Comparison of ENCODE assay signal across 15 cellular contexts in the genomic region with DNA sequence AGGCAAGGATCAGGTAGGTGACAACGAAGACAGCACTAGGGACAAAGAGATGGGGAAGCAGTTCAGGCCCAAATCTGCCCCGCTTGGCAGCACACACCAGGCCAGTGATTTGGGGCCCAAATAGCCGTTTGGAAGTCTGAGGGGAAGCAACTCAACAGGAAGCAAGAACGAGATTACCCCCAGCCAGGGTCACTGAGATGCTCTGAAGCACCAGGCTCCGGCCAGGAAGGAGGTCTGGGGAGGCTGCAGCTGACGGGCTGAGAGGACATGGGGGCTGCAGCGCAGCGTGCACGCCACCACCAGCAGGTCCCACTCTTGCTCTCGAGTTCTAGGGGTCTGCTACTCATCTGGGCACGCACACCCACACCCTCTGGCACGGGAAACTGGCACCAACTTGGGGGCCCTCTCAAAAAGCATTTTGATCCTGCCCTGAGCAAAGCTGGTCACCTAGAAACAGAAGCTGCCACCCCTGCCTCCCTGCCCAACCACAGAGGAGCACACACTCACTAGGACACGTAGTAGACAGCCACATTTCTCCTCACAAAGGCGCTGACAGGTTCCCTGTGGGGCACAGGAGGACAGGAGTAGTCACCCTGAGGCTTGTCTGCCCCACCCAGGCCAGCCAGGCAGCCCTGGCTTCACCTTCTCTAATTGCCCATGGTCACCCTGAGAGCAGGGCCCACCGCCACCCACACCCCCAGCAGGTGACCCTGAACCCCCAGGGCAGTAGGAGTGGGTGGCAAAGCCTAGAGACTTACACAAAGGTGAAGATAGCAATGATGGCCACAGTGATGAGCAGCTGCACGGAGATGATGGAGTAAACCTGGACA. TPM values are rescaled to one million over a fixed set of nuclear protein-coding genes. Genes with fewer than 3 reads are reported as not detected.
A peak's percentile ranks its signal among the peaks of the same experiment; 100 is the strongest.
DNase-seq lines count a peak whose midpoint lies in the region; ATAC-seq, FAIRE-seq and TF ChIP-seq lines count a peak whose summit lies in the region.
"Had no signal": no experiment of that assay in that cellular context is flagged by ENCODE, and none has a peak within 500 bp of the region (broad histone marks: within the 10 kb centered on the region; RNA-seq: fewer than 3 reads in every experiment).

No MANE protein-coding gene starts in this region.

- ATAC-seq in activated naive CD4-positive, alpha-beta T cell treated with anti-CD3 and anti-CD28 coated beads, Interleukin-2, amount 50 U/mL, for 72 hours = no peak

- peaks cover 81% of the 10 kb centered on the region for H3K36me3 ChIP-seq in suprapubic skin

- no peak for TF ChIP-seq CTCF in suprapubic skin (IDR thresholded peaks at IDR 0.05)

- H3K27ac ChIP-seq in suprapubic skin = peak overlapping the region; percentile 10
- H3K27ac ChIP-seq: parathyroid adenoma had no signal

- no peak for DNase-seq in activated naive CD4-positive, alpha-beta T cell treated with anti-CD3 and anti-CD28 coated beads, Interleukin-2, amount 50 U/mL, for 72 hours (ENCODE audit: low spot score in 2 of 2)
- DNase-seq in activated naive CD4-positive, alpha-beta T cell treated with Interleukin-2 at 50 U/mL for 16 hours = no peak
- DNase-seq in erythroblast (lab: John Stamatoyannopoulos, UW) (no peak), suprapubic skin (ENCODE audit: low spot score in 2 of 2) (no peak), ureter (ENCODE audit: low spot score) (no peak), GM12891 (ENCODE audit: insufficient read length, low spot score) (no peak)
- DNase-seq: activated CD8-positive, alpha-beta memory T cell treated with anti-CD3 and anti-CD28 coated beads for 24 hours; activated gamma-delta T cell; GDM1; H7; hippocampal formation; NCI-H1436 had no signal

- peak overlapping the region; percentile 18 to 40 for H3K27ac Mint-ChIP-seq in activated naive CD4-positive, alpha-beta T cell treated with anti-CD3 and anti-CD28 coated beads, Interleukin-2, amount 50 U/mL, for 72 hours

- H3K4me3 ChIP-seq in suprapubic skin = no peak overlapping the region
- H3K4me3 ChIP-seq: skin epidermis had no signal

- FAIRE-seq in GM12891 (lab: Jason Lieb, UNC) = no peak

- WGBS in suprapubic skin = 79% methylated on average over 10 of the region's 16 CpGs

- H3K36me3 Mint-ChIP-seq in activated naive CD4-positive, alpha-beta T cell treated with anti-CD3 and anti-CD28 coated beads, Interleukin-2, amount 50 U/mL, for 72 hours = no peaks in the 10 kb centered on the region

- TF ChIP-seq POLR2A in erythroblast (IDR thresholded peaks at IDR 0.05; ENCODE audit: low read length) = peak; percentile 30
- no peak for TF ChIP-seq POLR2A in suprapubic skin (IDR thresholded peaks at IDR 0.05)
- TF ChIP-seq POLR2A in GM12891 (IDR thresholded peaks at IDR 0.05; ENCODE audit: low read depth, low read length) = no peak

- no peak for TF ChIP-seq EP300 in suprapubic skin (IDR thresholded peaks at IDR 0.05)

- no peaks in the 10 kb centered on the region for H3K27me3 ChIP-seq in suprapubic skin

- H3K4me1 ChIP-seq in suprapubic skin = peaks cover 57% of the 10 kb centered on the region
- H3K4me1 ChIP-seq: parathyroid adenoma had no signal

- H3K9me3 ChIP-seq in suprapubic skin = no peaks in the 10 kb centered on the region

- no peaks in the 10 kb centered on the region for H3K9me3 Mint-ChIP-seq in activated naive CD4-positive, alpha-beta T cell treated with anti-CD3 and anti-CD28 coated beads, Interleukin-2, amount 50 U/mL, for 72 hours

TF ChIP-seq in GM12891, 5 proteins besides CTCF, POLR2A, EP300 and RAD21:
- TF ChIP-seq SPI1 (IDR thresholded peaks at IDR 0.05; ENCODE audit: low read depth, low read length) = no peak
- no peak for TF ChIP-seq TAF1 (IDR thresholded peaks at IDR 0.05; ENCODE audit: low read depth, low read length)
- TF ChIP-seq PAX5 (IDR thresholded peaks at IDR 0.05; ENCODE audit: insufficient read depth, low read length, severe bottlenecking) = no peak
- no peak for TF ChIP-seq POLR2AphosphoS5 (IDR thresholded peaks at IDR 0.05; ENCODE audit: low read depth, low read length)
- no peak for TF ChIP-seq POU2F2 (IDR thresholded peaks at IDR 0.05; ENCODE audit: low read depth, low read length)

RNA-seq across cellular contexts. Expression of a gene that starts 8.4 kb away (rescaled TPM):
- 10 to 100 TPM; 25.1 to 30.4 TPM for total RNA-seq in activated naive CD4-positive, alpha-beta T cell treated with anti-CD3 and anti-CD28 coated beads, Interleukin-2, amount 50 U/mL, for 72 hours
- total RNA-seq in suprapubic skin (10 to 100 TPM; 33.4 to 66.4 (median 49.4) TPM), ureter (66.2 TPM)
- polyA plus RNA-seq in GM12891 (2012; ENCODE audit: low read depth, missing spikeins) = 42.6 TPM

RNA-seq across cellular contexts. Expression of a gene that starts 8.8 kb away (rescaled TPM):
- 10 to 100 TPM; 67.7 to 68.4 TPM for total RNA-seq in activated naive CD4-positive, alpha-beta T cell treated with anti-CD3 and anti-CD28 coated beads, Interleukin-2, amount 50 U/mL, for 72 hours
- total RNA-seq in suprapubic skin (100 to 1,000 TPM; 103 to 154 (median 144) TPM), ureter (82.0 TPM)
- 59.1 TPM for polyA plus RNA-seq in GM12891 (2012; ENCODE audit: low read depth, missing spikeins)

RNA-seq across cellular contexts. Expression of a gene that starts 13.6 kb away (rescaled TPM):
- total RNA-seq in activated naive CD4-positive, alpha-beta T cell treated with anti-CD3 and anti-CD28 coated beads, Interleukin-2, amount 50 U/mL, for 72 hours = 10 to 100 TPM; 46.1 to 47.5 TPM
- total RNA-seq in suprapubic skin (100 to 1,000 TPM; 234 to 370 (median 319) TPM), ureter (256 TPM)
- polyA plus RNA-seq in GM12891 (2012; ENCODE audit: low read depth, missing spikeins) = 37.9 TPM

RNA-seq across cellular contexts. Expression of a gene that starts 17.9 kb away (rescaled TPM):
- total RNA-seq in activated naive CD4-positive, alpha-beta T cell treated with anti-CD3 and anti-CD28 coated beads, Interleukin-2, amount 50 U/mL, for 72 hours = under 1 TPM; 0.46 to 0.88 TPM
- total RNA-seq in suprapubic skin = 1 to 10 TPM in 2 of 4 donors, under 1 TPM in 1, not detected in 1; 0.98 to 2.0 (median 1.6) TPM
- total RNA-seq in ureter = 1.5 TPM
- polyA plus RNA-seq in GM12891 (2012; ENCODE audit: low read depth, missing spikeins) = 0.22 TPM
- total RNA-seq: H7 had no signal
- polyA plus RNA-seq: AG04450 had no signal
